In genomic region chr22:40526960-40527359, GRCh38 we compare ENCODE assay signal across 18 cellular contexts.
DNase-seq lines count a peak whose midpoint lies in the region; ATAC-seq and TF ChIP-seq lines count a peak whose summit lies in the region.
"Had no signal": no experiment of that assay in that cellular context is flagged by ENCODE, and none has a peak within 500 bp of the region (broad histone marks: within the 10 kb centered on the region; RNA-seq: fewer than 3 reads in every experiment).

No MANE protein-coding gene starts in this region.

- peak overlapping the region in 1 of 8 donors; percentile 7 for H3K4me3 Mint-ChIP-seq in CD4-positive, alpha-beta memory T cell
- no peak overlapping the region; the same call in 1 of the 2 replicates for H3K4me3 Mint-ChIP-seq in HFFc6
- H3K4me3 Mint-ChIP-seq: activated CD4-positive, alpha-beta T cell treated with anti-CD3 and anti-CD28 coated beads, Interleukin-2, amount 10 ng/mL, durations not matched to agents 7 days and 5 days; neural crest cell; stimulated activated naive CD8-positive, alpha-beta T cell treated with anti-CD3 and anti-CD28 coated beads, Interleukin-15, amount 100 ng/mL, for 72 hours had no signal

- peaks cover 38% of the 10 kb centered on the region for H3K4me1 ChIP-seq in CD4-positive, alpha-beta memory T cell (ENCODE audit: insufficient read depth, low read length)
- peaks cover 0 to 31% of the 10 kb centered on the region in 2 donors for H3K4me1 ChIP-seq in ascending aorta
- H3K4me1 ChIP-seq in trophoblast cell (ENCODE audit: control insufficient read depth in 1 of 2, insufficient read depth in 2 of 2, low read length in 2 of 2): peaks cover 3 to 6% of the 10 kb centered on the region in 2 experiments
- H3K4me1 ChIP-seq in gastrocnemius medialis: peaks cover under 1 to 15% of the 10 kb centered on the region in 2 donors

- no peaks in the 10 kb centered on the region for H3K27me3 ChIP-seq in CD4-positive, alpha-beta memory T cell (ENCODE audit: insufficient read depth, low read length)
- no peaks in the 10 kb centered on the region for H3K27me3 ChIP-seq in ascending aorta
- no peaks in the 10 kb centered on the region for H3K27me3 ChIP-seq in trophoblast cell (ENCODE audit: insufficient read depth, low read length)
- no peaks in the 10 kb centered on the region for H3K27me3 ChIP-seq in gastrocnemius medialis
- H3K27me3 ChIP-seq: body of pancreas, upper lobe of left lung had no signal

- peak overlapping the region; percentile 46 for H3K18ac ChIP-seq in trophoblast cell (ENCODE audit: low read length)

- peaks cover 13% of the 10 kb centered on the region for H3K79me1 ChIP-seq in trophoblast cell (ENCODE audit: low read length)

- H4K8ac ChIP-seq in trophoblast cell (ENCODE audit: low read depth, low read length): no peak overlapping the region

- H2BK12ac ChIP-seq in trophoblast cell (ENCODE audit: low read length): peak overlapping the region; percentile 18

- POLR2A ChIA-PET in CD4-positive, alpha-beta memory T cell (lab: Charles Lee; ENCODE audit: partially characterized antibody): no interaction called here

- H3K27ac Mint-ChIP-seq in CD4-positive, alpha-beta memory T cell: peak overlapping the region in 6 of 7 donors; percentile 21 to 85 (median 38)
- H3K27ac Mint-ChIP-seq in HFFc6: peak overlapping the region; percentile 89
- H3K27ac Mint-ChIP-seq: activated CD4-positive, alpha-beta T cell treated with anti-CD3 and anti-CD28 coated beads, Interleukin-2, amount 10 ng/mL, durations not matched to agents 7 days and 5 days; progenitor cell of endocrine pancreas; stimulated activated naive CD8-positive, alpha-beta T cell treated with anti-CD3 and anti-CD28 coated beads, Interleukin-15, amount 100 ng/mL, for 72 hours had no signal

- H3K79me2 ChIP-seq in trophoblast cell (ENCODE audit: control insufficient read depth, insufficient read depth, low read length, poor library complexity): peaks cover 9% of the 10 kb centered on the region

- CTCF ChIA-PET in CD4-positive, alpha-beta memory T cell (lab: Charles Lee; ENCODE audit: partially characterized antibody): interaction anchor here (1.0 to 11.0 kb wide), 11 partner anchors 10 to 126 kb away, joined by 3 to 172 read pairs (median 4); partner anchors contain the start of gene MRTFA

- H4K12ac ChIP-seq in trophoblast cell (ENCODE audit: low read depth, low read length): no peak overlapping the region

- H3K9ac ChIP-seq in trophoblast cell (ENCODE audit: low read length): no peak overlapping the region

- no peaks in the 10 kb centered on the region for H3K9me3 Mint-ChIP-seq in CD4-positive, alpha-beta memory T cell
- no peaks in the 10 kb centered on the region for H3K9me3 Mint-ChIP-seq in HFFc6
- H3K9me3 Mint-ChIP-seq: activated CD4-positive, alpha-beta T cell treated with anti-CD3 and anti-CD28 coated beads, Interleukin-2, amount 10 ng/mL, durations not matched to agents 7 days and 5 days; neural crest cell; stimulated activated naive CD8-positive, alpha-beta T cell treated with anti-CD3 and anti-CD28 coated beads, Interleukin-15, amount 100 ng/mL, for 72 hours had no signal

- H3K4me1 Mint-ChIP-seq in CD4-positive, alpha-beta memory T cell: peaks cover 32 to 57% (median 45%) of the 10 kb centered on the region in 4 donors
- peaks cover 74% of the 10 kb centered on the region for H3K4me1 Mint-ChIP-seq in HFFc6 (ENCODE audit: low read depth)
- H3K4me1 Mint-ChIP-seq: neural crest cell had no signal

- no peak overlapping the region for H3K23ac ChIP-seq in trophoblast cell (ENCODE audit: low read length)

- no peak for TF ChIP-seq POLR2A in gastrocnemius medialis (IDR thresholded peaks at IDR 0.05)

- in situ Hi-C loops in gastrocnemius medialis (cut with MboI; ENCODE audit: low sequenced_read_pairs in 4 of 4): loop anchor here in 3 of 4 donors (5.0 to 10.0 kb wide), 2 partner anchors 115 to 118 kb away; no protein-coding TSS in a partner anchor

- no peak overlapping the region for H3K4me3 ChIP-seq in CD4-positive, alpha-beta memory T cell (ENCODE audit: low read length in 2 of 2)
- H3K4me3 ChIP-seq in ascending aorta: no peak overlapping the region
- no peak overlapping the region for H3K4me3 ChIP-seq in trophoblast cell (ENCODE audit: low read depth, low read length)
- H3K4me3 ChIP-seq in gastrocnemius medialis: no peak overlapping the region
- H3K4me3 ChIP-seq: body of pancreas, upper lobe of left lung had no signal

- peak overlapping the region; percentile 25 for H2BK120ac ChIP-seq in trophoblast cell (ENCODE audit: insufficient read depth, low read length, poor library complexity)

- H4K91ac ChIP-seq in trophoblast cell (ENCODE audit: low read depth, low read length): peak overlapping the region; percentile 50

- no peak overlapping the region for H3K4me2 ChIP-seq in trophoblast cell (ENCODE audit: low read length)

- DNase-seq in CD4-positive, alpha-beta memory T cell: no peak
- DNase-seq in HFFc6 (no peak), ascending aorta (ENCODE audit: low spot score in 2 of 2) (no peak), trophoblast cell (no peak), OCI-M2 (lab: John Stamatoyannopoulos, UW; ENCODE audit: unreplicated experiment) (no peak), gastrocnemius medialis (no peak)
- DNase-seq: activated CD4-positive, alpha-beta T cell treated with anti-CD3 and anti-CD28 coated beads, Interleukin-2, amount 10 ng/mL, durations not matched to agents 7 days and 5 days; activated CD8-positive, alpha-beta memory T cell treated with anti-CD3 and anti-CD28 coated beads, Interleukin-2, amount 50 U/mL, for 4 hours; body of pancreas; midbrain; NCI-H1436 treated with DMSO at 0.1 percent for 48 hours; NCI-H524 treated with DMSO at 0.1 percent for 48 hours; Right ventricle myocardium superior; stimulated activated naive CD8-positive, alpha-beta T cell treated with anti-CD3 and anti-CD28 coated beads, Interleukin-15, amount 100 ng/mL, for 72 hours; upper lobe of left lung had no signal

- no peaks in the 10 kb centered on the region for H3K27me3 Mint-ChIP-seq in CD4-positive, alpha-beta memory T cell
- no peaks in the 10 kb centered on the region for H3K27me3 Mint-ChIP-seq in HFFc6 (ENCODE audit: insufficient read depth)
- H3K27me3 Mint-ChIP-seq: activated CD4-positive, alpha-beta T cell treated with anti-CD3 and anti-CD28 coated beads, Interleukin-2, amount 10 ng/mL, durations not matched to agents 7 days and 5 days; progenitor cell of endocrine pancreas; stimulated activated naive CD8-positive, alpha-beta T cell treated with anti-CD3 and anti-CD28 coated beads, Interleukin-15, amount 100 ng/mL, for 72 hours had no signal

- ATAC-seq in gastrocnemius medialis (no peak), HG02798 (IDR thresholded peaks at IDR 0.05; ENCODE audit: poor library complexity, unreplicated experiment) (no peak)
- ATAC-seq: body of pancreas; stimulated activated naive CD8-positive, alpha-beta T cell treated with anti-CD3 and anti-CD28 coated beads, Interleukin-15, amount 100 ng/mL, for 72 hours had no signal

- peak overlapping the region; percentile 79 for H3K14ac ChIP-seq in trophoblast cell (ENCODE audit: low read length)

- H3K27ac ChIP-seq in CD4-positive, alpha-beta memory T cell (ENCODE audit: low read depth, low read length): no peak overlapping the region
- H3K27ac ChIP-seq in ascending aorta (peak overlapping the region; percentile 67 to 68), trophoblast cell (ENCODE audit: low read depth, low read length) (peak overlapping the region; percentile 57), gastrocnemius medialis (no peak overlapping the region)
- H3K27ac ChIP-seq: body of pancreas, upper lobe of left lung had no signal

- H3K36me3 Mint-ChIP-seq in CD4-positive, alpha-beta memory T cell: peaks cover 0 to 4% of the 10 kb centered on the region in 2 donors
- H3K36me3 Mint-ChIP-seq in HFFc6 (ENCODE audit: low read depth): peaks cover 4% of the 10 kb centered on the region

- intact Hi-C loops in CD4-positive, alpha-beta memory T cell (cut with micrococcal nuclease): loop anchor here (5.0 kb wide), 1 partner anchor 90 kb away; no protein-coding TSS in a partner anchor
- intact Hi-C loops in ascending aorta (cut with DNase I) (loop anchor here (5.0 kb wide), 1 partner anchor 110 kb away; the partner anchor contains the start of gene MRTFA), gastrocnemius medialis (cut with DNase I; ENCODE audit: low total_unique reads) (no loop called here)

- no peaks in the 10 kb centered on the region for H3K36me3 ChIP-seq in CD4-positive, alpha-beta memory T cell (ENCODE audit: insufficient read depth, low read length)
- H3K36me3 ChIP-seq in ascending aorta (no peaks in the 10 kb centered on the region), trophoblast cell (ENCODE audit: control insufficient read depth in 1 of 2, insufficient read depth in 2 of 2, low read length in 2 of 2) (peaks cover 5 to 6% of the 10 kb centered on the region in 2 experiments), gastrocnemius medialis (no peaks in the 10 kb centered on the region)
- H3K36me3 ChIP-seq: upper lobe of left lung had no signal

- H2AK5ac ChIP-seq in trophoblast cell (ENCODE audit: low read length): no peak overlapping the region

- TF ChIP-seq CTCF in HFFc6 (IDR thresholded peaks at IDR 0.05) (no peak), ascending aorta (IDR thresholded peaks at IDR 0.05) (no peak), gastrocnemius medialis (IDR thresholded peaks at IDR 0.05 in 4 of 5, conservative IDR thresholded peaks at IDR 0.05 in 1 of 5) (no peak)

- H3K9me3 ChIP-seq in CD4-positive, alpha-beta memory T cell (ENCODE audit: control insufficient read depth in 1 of 2, low read length in 2 of 2): no peaks in the 10 kb centered on the region
- H3K9me3 ChIP-seq in ascending aorta (no peaks in the 10 kb centered on the region), trophoblast cell (ENCODE audit: insufficient read depth, low read depth, low read length) (no peaks in the 10 kb centered on the region), gastrocnemius medialis (no peaks in the 10 kb centered on the region)
- H3K9me3 ChIP-seq: body of pancreas, upper lobe of left lung had no signal

- peak overlapping the region; percentile 61 for H2BK5ac ChIP-seq in trophoblast cell (ENCODE audit: low read depth, low read length, poor library complexity)

- H3K4ac ChIP-seq in trophoblast cell (ENCODE audit: low read depth, low read length): peak overlapping the region; percentile 61

- WGBS in trophoblast cell (ENCODE audit: extremely low coverage, insufficient coverage, insufficient read length): no CpG with 5 or more reads among the region's 5 CpGs

- no peak overlapping the region for H2AFZ ChIP-seq in trophoblast cell (ENCODE audit: insufficient read depth, low read length, poor library complexity)

Comparison
In these comparisons a context has a peak if more than half of its experiments do, and no peak if none do; other contexts are left out.
1. H3K27ac ChIP-seq: peak in ascending aorta (2 of 2) and trophoblast cell (single experiment); none in CD4-positive, alpha-beta memory T cell (single experiment) and gastrocnemius medialis (0 of 4).